In the genomic region with DNA sequence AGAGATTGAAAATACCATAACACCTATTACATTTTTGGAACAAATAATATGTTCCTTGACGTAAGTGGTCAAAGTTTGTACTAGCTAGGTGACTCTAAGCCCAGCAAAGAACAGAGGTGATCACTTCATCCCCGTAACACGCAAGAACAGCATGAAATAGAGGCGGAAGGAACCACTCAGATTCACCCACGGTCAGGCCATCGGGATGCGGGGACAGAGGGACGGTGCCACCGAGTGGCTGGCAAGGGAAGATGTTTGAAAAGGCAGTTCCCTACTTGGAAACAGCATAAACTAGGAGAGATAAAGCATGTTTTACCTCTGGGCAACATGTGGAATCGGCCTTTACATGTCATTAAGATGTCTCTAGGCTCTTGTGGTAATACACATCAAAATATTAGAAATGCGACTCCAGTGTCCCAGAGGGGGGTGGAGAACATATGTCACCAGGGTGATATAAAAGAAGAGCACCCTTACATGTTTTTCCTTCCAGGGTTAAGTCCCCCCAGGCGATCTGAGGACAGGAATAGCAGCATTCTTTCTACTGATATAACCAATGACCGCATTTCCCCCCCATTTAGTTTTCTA, we compare ENCODE assay signal across 10 cellular contexts.
DNase-seq lines count a peak whose midpoint lies in the region; ATAC-seq, FAIRE-seq and TF ChIP-seq lines count a peak whose summit lies in the region.
"Had no signal": no experiment of that assay in that cellular context is flagged by ENCODE, and none has a peak within 500 bp of the region (broad histone marks: within the 10 kb centered on the region; RNA-seq: fewer than 3 reads in every experiment).

No MANE protein-coding gene starts in this region.

- peak; percentile 76 to 79; a peak in 4 of 6 replicates for ATAC-seq in A549
- no peak for ATAC-seq in RWPE2 (ENCODE audit: low read depth)
- ATAC-seq in activated T-cell treated with anti-CD3 and anti-CD28 coated beads, Interleukin-2, amount 50 U/mL, for 4 hours: no peak
- ATAC-seq in GM21737 (IDR thresholded peaks at IDR 0.05; ENCODE audit: unreplicated experiment): no peak

- 77% methylated on average over 12 of the region's 13 CpGs for WGBS in A549 (ENCODE audit: missing lambda C conversion rate)

- no peaks in the 10 kb centered on the region for H3K4me1 Mint-ChIP-seq in activated T-cell treated with anti-CD3 and anti-CD28 coated beads, Interleukin-2, amount 50 U/mL, for 4 hours (ENCODE audit: low read depth)

- no peaks in the 10 kb centered on the region for H3K27me3 ChIP-seq in RWPE2 (ENCODE audit: insufficient read depth, poor library complexity, severe bottlenecking)

- FAIRE-seq in A549 (lab: Jason Lieb, UNC): peak; percentile 96

- POLR2A ChIA-PET in A549 (lab: Yijun Ruan, JAX): no interaction called here

- peaks cover 3% of the 10 kb centered on the region for H3K36me3 Mint-ChIP-seq in activated T-cell treated with anti-CD3 and anti-CD28 coated beads, Interleukin-2, amount 50 U/mL, for 4 hours (ENCODE audit: insufficient read depth)

- H3K4me1 ChIP-seq in A549 (no peaks in the 10 kb centered on the region), RWPE2 (ENCODE audit: insufficient read depth, poor library complexity, severe bottlenecking) (peaks cover 11% of the 10 kb centered on the region)

- CTCF ChIA-PET in A549 (lab: Yijun Ruan, JAX): interaction anchor here (0.6 to 2.4 kb wide), 5 partner anchors 10 to 1027 kb away, joined by 3 to 9 read pairs (median 4); no protein-coding TSS in a partner anchor

- no peak for TF ChIP-seq EP300 in A549 (IDR thresholded peaks at IDR 0.05)

- no peak overlapping the region for H3K4me2 ChIP-seq in A549

- no peaks in the 10 kb centered on the region for H3K27me3 Mint-ChIP-seq in activated T-cell treated with anti-CD3 and anti-CD28 coated beads, Interleukin-2, amount 50 U/mL, for 4 hours (ENCODE audit: low read depth)

- H3K4me3 ChIP-seq in A549 (no peak overlapping the region), GM12865 (ENCODE audit: low read depth, low read length) (no peak overlapping the region), RWPE2 (ENCODE audit: severe bottlenecking) (no peak overlapping the region)

- TF ChIP-seq POLR2A in A549 (IDR thresholded peaks at IDR 0.05; ENCODE audit: low read length): no peak

- H3K9me3 ChIP-seq in A549 (no peaks in the 10 kb centered on the region), RWPE2 (ENCODE audit: severe bottlenecking) (no peaks in the 10 kb centered on the region)

- H3K4me3 Mint-ChIP-seq in activated T-cell treated with anti-CD3 and anti-CD28 coated beads, Interleukin-2, amount 50 U/mL, for 4 hours: no peak overlapping the region

- TF ChIP-seq RAD21 in A549 (conservative IDR thresholded peaks at IDR 0.05 in 1 of 2, IDR thresholded peaks at IDR 0.05 in 1 of 2): peak; percentile 69 to 70

- H3K9me3 Mint-ChIP-seq in activated T-cell treated with anti-CD3 and anti-CD28 coated beads, Interleukin-2, amount 50 U/mL, for 4 hours: no peaks in the 10 kb centered on the region

- peak; percentile 15 to 58 for DNase-seq in A549 (ENCODE audit: low read depth in 1 of 2, low spot score in 1 of 2)
- DNase-seq in GM12865 (ENCODE audit: low read depth): peak; percentile 21
- no peak for DNase-seq in RWPE2 (ENCODE audit: low spot score)
- peak; percentile 52 for DNase-seq in iPS-NIHi11 (ENCODE audit: low spot score)
- no peak for DNase-seq in NCI-H187 treated with DMSO at 0.1 percent for 48 hours (lab: John Stamatoyannopoulos, UW)
- DNase-seq in activated CD4-positive, alpha-beta T cell treated with anti-CD3 and anti-CD28 coated beads for 48 hours: no peak
- no peak for DNase-seq in activated T-cell treated with anti-CD3 and anti-CD28 coated beads, Interleukin-2, amount 50 U/mL, for 4 hours
- DNase-seq: activated CD4-positive, alpha-beta T cell treated with anti-CD3 and anti-CD28 coated beads for 4 hours; cortex of kidney had no signal

- H3K27ac ChIP-seq in A549 (no peak overlapping the region), RWPE2 (ENCODE audit: poor library complexity, severe bottlenecking) (no peak overlapping the region)

- no peaks in the 10 kb centered on the region for H3K36me3 ChIP-seq in RWPE2 (ENCODE audit: low read depth)

- TF ChIP-seq CTCF in A549 (IDR thresholded peaks at IDR 0.05) (peak; percentile 45; the same call in 2 of the 3 replicates), GM12865 (IDR thresholded peaks at IDR 0.05; ENCODE audit: insufficient read depth, low read depth, low read length, missing control alignments) (peak; percentile 31), RWPE2 (IDR thresholded peaks at IDR 0.05; ENCODE audit: poor library complexity, severe bottlenecking) (peak; percentile 8)

TF ChIP-seq in A549, 52 proteins besides CTCF, POLR2A, EP300 and RAD21:
- TF ChIP-seq, protein P1, sequence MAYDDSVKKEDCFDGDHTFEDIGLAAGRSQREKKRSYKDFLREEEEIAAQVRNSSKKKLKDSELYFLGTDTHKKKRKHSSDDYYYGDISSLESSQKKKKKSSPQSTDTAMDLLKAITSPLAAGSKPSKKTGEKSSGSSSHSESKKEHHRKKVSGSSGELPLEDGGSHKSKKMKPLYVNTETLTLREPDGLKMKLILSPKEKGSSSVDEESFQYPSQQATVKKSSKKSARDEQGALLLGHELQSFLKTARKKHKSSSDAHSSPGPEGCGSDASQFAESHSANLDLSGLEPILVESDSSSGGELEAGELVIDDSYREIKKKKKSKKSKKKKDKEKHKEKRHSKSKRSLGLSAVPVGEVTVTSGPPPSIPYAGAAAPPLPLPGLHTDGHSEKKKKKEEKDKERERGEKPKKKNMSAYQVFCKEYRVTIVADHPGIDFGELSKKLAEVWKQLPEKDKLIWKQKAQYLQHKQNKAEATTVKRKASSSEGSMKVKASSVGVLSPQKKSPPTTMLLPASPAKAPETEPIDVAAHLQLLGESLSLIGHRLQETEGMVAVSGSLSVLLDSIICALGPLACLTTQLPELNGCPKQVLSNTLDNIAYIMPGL (CRISPR knock-in tag; IDR thresholded peaks at IDR 0.05; ENCODE audit: borderline replicate concordance): no peak
- TF ChIP-seq SMC3 (IDR thresholded peaks at IDR 0.05): peak; percentile 57

Comparison
In these comparisons a context has a peak if more than half of its experiments do, and no peak if none do; other contexts are left out.
1. ATAC-seq: peak in A549 (2 of 2); none in RWPE2 (single experiment), activated T-cell treated with anti-CD3 and anti-CD28 coated beads, Interleukin-2, amount 50 U/mL, for 4 hours (0 of 2) and GM21737 (single experiment).
2. DNase-seq: peak in A549 (2 of 2), GM12865 (single experiment) and iPS-NIHi11 (single experiment); none in RWPE2 (single experiment), NCI-H187 treated with DMSO at 0.1 percent for 48 hours (single experiment), activated CD4-positive, alpha-beta T cell treated with anti-CD3 and anti-CD28 coated beads for 48 hours (single experiment) and activated T-cell treated with anti-CD3 and anti-CD28 coated beads, Interleukin-2, amount 50 U/mL, for 4 hours (single experiment).
3. Peak in every context shown above with its lines, with median percentiles within 50 percentile points of each other: CTCF ChIP-seq.